Comparison of ENCODE assay signal across 9 cellular contexts in genomic region chr19:39351537-39352037, GRCh38. TPM values are rescaled to one million over a fixed set of nuclear protein-coding genes. Genes with fewer than 3 reads are reported as not detected.
A peak's percentile ranks its signal among the peaks of the same experiment; 100 is the strongest.
DNase-seq lines count a peak whose midpoint lies in the region; ATAC-seq and TF ChIP-seq lines count a peak whose summit lies in the region.
"Had no signal": no experiment of that assay in that cellular context is flagged by ENCODE, and none has a peak within 500 bp of the region (broad histone marks: within the 10 kb centered on the region; RNA-seq: fewer than 3 reads in every experiment).

No MANE protein-coding gene starts in this region.

- no peaks in the 10 kb centered on the region for H3K9me3 ChIP-seq in esophagus squamous epithelium
- H3K9me3 ChIP-seq in subcutaneous abdominal adipose tissue (ENCODE audit: control insufficient read depth in 5 of 5, low read length in 5 of 5): no peaks in the 10 kb centered on the region

- CTCF ChIA-PET in activated CD8-positive, alpha-beta memory T cell treated with anti-CD3 and anti-CD28 coated beads, Interleukin-2, amount 10 ng/mL, durations not matched to agents 7 days and 5 days (lab: Charles Lee): interaction anchor here (0.9 to 2.3 kb wide), 4 partner anchors 9 to 52 kb away, joined by 3 to 7 read pairs (median 4); partner anchors contain the start of gene SAMD4B

- intact Hi-C loops in esophagus squamous epithelium (cut with DNase I) (no loop called here), CD14-positive monocyte (cut with micrococcal nuclease) (no loop called here)

- no peaks in the 10 kb centered on the region for H3K27me3 Mint-ChIP-seq in activated CD8-positive, alpha-beta memory T cell treated with anti-CD3 and anti-CD28 coated beads, Interleukin-2, amount 10 ng/mL, durations not matched to agents 7 days and 5 days
- peaks cover 0 to 1% (median 1%) of the 10 kb centered on the region in 3 donors for H3K27me3 Mint-ChIP-seq in CD14-positive monocyte (ENCODE audit: low read depth in 3 of 3)

- 56 to 69% methylated on average over 4 of the region's 4 CpGs for WGBS in esophagus squamous epithelium, 2 donors

- no peaks in the 10 kb centered on the region; the same call in 1 of the 2 replicates for H3K36me3 ChIP-seq in KMS-11 (ENCODE audit: insufficient read depth)
- H3K36me3 ChIP-seq in esophagus squamous epithelium: peaks cover 8 to 90% (median 24%) of the 10 kb centered on the region in 3 donors
- peaks cover 14 to 75% (median 53%) of the 10 kb centered on the region in 5 donors for H3K36me3 ChIP-seq in subcutaneous abdominal adipose tissue (ENCODE audit: control insufficient read depth in 5 of 5, insufficient read depth in 5 of 5, low read length in 5 of 5)

- TF ChIP-seq CTCF in KMS-11 (conservative IDR thresholded peaks at IDR 0.05; ENCODE audit: low read depth, low read length) (peak; percentile 47; the same call in 1 of the 2 replicates), esophagus squamous epithelium (IDR thresholded peaks at IDR 0.05) (no peak), CD14-positive monocyte (IDR thresholded peaks at IDR 0.05) (no peak)

- DNase-seq in activated CD8-positive, alpha-beta memory T cell treated with anti-CD3 and anti-CD28 coated beads, Interleukin-2, amount 10 ng/mL, durations not matched to agents 7 days and 5 days: peak; percentile 76
- DNase-seq in activated CD8-positive, alpha-beta memory T cell treated with anti-CD3 and anti-CD28 coated beads, Interleukin-2, amount 50 U/mL, for 48 hours: no peak
- DNase-seq in esophagus squamous epithelium (lab: John Stamatoyannopoulos, UW): no peak
- DNase-seq in CD14-positive monocyte (ENCODE audit: low spot score): no peak
- no peak for DNase-seq in NCI-H69 (lab: John Stamatoyannopoulos, UW)
- DNase-seq in midbrain (lab: John Stamatoyannopoulos, UW): no peak

- H3K4me3 Mint-ChIP-seq in activated CD8-positive, alpha-beta memory T cell treated with anti-CD3 and anti-CD28 coated beads, Interleukin-2, amount 10 ng/mL, durations not matched to agents 7 days and 5 days: no peak overlapping the region
- H3K4me3 Mint-ChIP-seq in CD14-positive monocyte: no peak overlapping the region

- TF ChIP-seq POLR2A in esophagus squamous epithelium (IDR thresholded peaks at IDR 0.05): no peak

- H4K20me1 ChIP-seq in KMS-11 (ENCODE audit: insufficient read depth): no peaks in the 10 kb centered on the region

- no peaks in the 10 kb centered on the region for H3K27me3 ChIP-seq in KMS-11 (ENCODE audit: insufficient read depth, low read depth)
- H3K27me3 ChIP-seq in esophagus squamous epithelium: no peaks in the 10 kb centered on the region
- H3K27me3 ChIP-seq in subcutaneous abdominal adipose tissue (ENCODE audit: control insufficient read depth in 5 of 5, insufficient read depth in 4 of 5, low read length in 5 of 5): no peaks in the 10 kb centered on the region

- no peak overlapping the region for H3K4me3 ChIP-seq in KMS-11 (IDR thresholded peaks at IDR 0.05; ENCODE audit: insufficient read depth, low read depth, low read length)
- no peak overlapping the region for H3K4me3 ChIP-seq in esophagus squamous epithelium
- no peak overlapping the region for H3K4me3 ChIP-seq in subcutaneous abdominal adipose tissue (ENCODE audit: low read depth in 1 of 5, low read length in 5 of 5)

- ATAC-seq in activated CD8-positive, alpha-beta memory T cell treated with anti-CD3 and anti-CD28 coated beads, Interleukin-2, amount 10 ng/mL, durations not matched to agents 7 days and 5 days: peak; percentile 96

- H3K36me3 Mint-ChIP-seq in activated CD8-positive, alpha-beta memory T cell treated with anti-CD3 and anti-CD28 coated beads, Interleukin-2, amount 10 ng/mL, durations not matched to agents 7 days and 5 days: peaks cover 27% of the 10 kb centered on the region
- peaks cover 66 to 81% of the 10 kb centered on the region in 2 donors for H3K36me3 Mint-ChIP-seq in CD14-positive monocyte

- H3K4me1 ChIP-seq in KMS-11 (ENCODE audit: low read depth, poor library complexity, severe bottlenecking): peaks cover 43% of the 10 kb centered on the region
- H3K4me1 ChIP-seq in esophagus squamous epithelium: peaks cover 0 to 61% (median 0%) of the 10 kb centered on the region in 3 donors
- peaks cover 0 to 30% (median 14%) of the 10 kb centered on the region in 5 donors for H3K4me1 ChIP-seq in subcutaneous abdominal adipose tissue (ENCODE audit: control insufficient read depth in 5 of 5, insufficient read depth in 5 of 5, low read length in 5 of 5)

- H2AFZ ChIP-seq in KMS-11 (ENCODE audit: low read depth): no peak overlapping the region

- H3K4me2 ChIP-seq in KMS-11: peak overlapping the region; percentile 61

- peak overlapping the region; percentile 61 for H3K27ac ChIP-seq in KMS-11
- peak overlapping the region in 3 of 4 donors; percentile 30 to 48 (median 47) for H3K27ac ChIP-seq in esophagus squamous epithelium
- peak overlapping the region; percentile 33 for H3K27ac ChIP-seq in subcutaneous abdominal adipose tissue (ENCODE audit: low read depth, low read length)

- H3K4me1 Mint-ChIP-seq in activated CD8-positive, alpha-beta memory T cell treated with anti-CD3 and anti-CD28 coated beads, Interleukin-2, amount 10 ng/mL, durations not matched to agents 7 days and 5 days: peaks cover 50% of the 10 kb centered on the region
- peaks cover 7% of the 10 kb centered on the region for H3K4me1 Mint-ChIP-seq in CD14-positive monocyte

- no peaks in the 10 kb centered on the region for H3K9me3 Mint-ChIP-seq in activated CD8-positive, alpha-beta memory T cell treated with anti-CD3 and anti-CD28 coated beads, Interleukin-2, amount 10 ng/mL, durations not matched to agents 7 days and 5 days (ENCODE audit: low read depth)
- H3K9me3 Mint-ChIP-seq in CD14-positive monocyte: peaks cover 0 to 2% (median 0%) of the 10 kb centered on the region in 7 donors

- peak overlapping the region; percentile 9; the same call in 1 of the 2 replicates for H3K9ac ChIP-seq in KMS-11
- H3K9ac ChIP-seq in subcutaneous abdominal adipose tissue (ENCODE audit: low read length in 5 of 5): peak overlapping the region in 2 of 5 donors; percentile 23 to 44

- peaks cover 17% of the 10 kb centered on the region; the same call in 1 of the 2 replicates for H3K79me2 ChIP-seq in KMS-11 (ENCODE audit: insufficient read depth, low read depth)

- H3K27ac Mint-ChIP-seq in activated CD8-positive, alpha-beta memory T cell treated with anti-CD3 and anti-CD28 coated beads, Interleukin-2, amount 10 ng/mL, durations not matched to agents 7 days and 5 days: peak overlapping the region; percentile 83
- peak overlapping the region in 2 of 7 donors; percentile 54 to 75 for H3K27ac Mint-ChIP-seq in CD14-positive monocyte

RNA-seq across cellular contexts. Expression of gene SAMD4B, which starts 9.4 kb away (rescaled TPM):
- total RNA-seq in activated CD8-positive, alpha-beta memory T cell treated with anti-CD3 and anti-CD28 coated beads, Interleukin-2, amount 10 ng/mL, durations not matched to agents 7 days and 5 days: 10 to 100 TPM; 45.7 to 58.5 TPM
- total RNA-seq in esophagus squamous epithelium: 100 to 1,000 TPM in 1 of 4 donors, 10 to 100 TPM in 3; 49.1 to 131 (median 75.2) TPM
- polyA plus RNA-seq in CD14-positive monocyte: 1 to 10 TPM; 4.5 to 5.6 TPM

RNA-seq across cellular contexts. Expression of gene GMFG, which starts 15.7 kb away (rescaled TPM):
- 100 to 1,000 TPM; 472 to 473 TPM for total RNA-seq in activated CD8-positive, alpha-beta memory T cell treated with anti-CD3 and anti-CD28 coated beads, Interleukin-2, amount 10 ng/mL, durations not matched to agents 7 days and 5 days
- total RNA-seq in esophagus squamous epithelium: 10 to 100 TPM in 1 of 4 donors, 1 to 10 TPM in 3; 1.9 to 15.8 (median 4.5) TPM
- 1,000 to 10,000 TPM; 1,536 to 1,874 TPM for polyA plus RNA-seq in CD14-positive monocyte
- total RNA-seq: epithelial cell of proximal tubule had no signal

RNA-seq across cellular contexts. Expression of gene LRFN1, which starts 30.9 kb away (rescaled TPM):
- 1 to 10 TPM; 4.5 to 8.4 TPM for total RNA-seq in activated CD8-positive, alpha-beta memory T cell treated with anti-CD3 and anti-CD28 coated beads, Interleukin-2, amount 10 ng/mL, durations not matched to agents 7 days and 5 days
- 1 to 10 TPM in 1 of 4 donors, under 1 TPM in 3; 0.35 to 1.3 (median 0.67) TPM for total RNA-seq in esophagus squamous epithelium
- 1 to 10 TPM; 1.1 to 1.9 TPM for polyA plus RNA-seq in CD14-positive monocyte

RNA-seq across cellular contexts. Expression of gene PAF1, which starts 39.3 kb away (rescaled TPM):
- 10 to 100 TPM; 48.9 to 53.8 TPM for total RNA-seq in activated CD8-positive, alpha-beta memory T cell treated with anti-CD3 and anti-CD28 coated beads, Interleukin-2, amount 10 ng/mL, durations not matched to agents 7 days and 5 days
- 10 to 100 TPM; 35.4 to 53.6 (median 38.1) TPM for total RNA-seq in esophagus squamous epithelium
- polyA plus RNA-seq in CD14-positive monocyte: 10 to 100 TPM; 22.7 to 25.2 TPM

RNA-seq across cellular contexts. Expression of gene MED29, which starts 39.6 kb away (rescaled TPM):
- 10 to 100 TPM; 31.0 to 31.2 TPM for total RNA-seq in activated CD8-positive, alpha-beta memory T cell treated with anti-CD3 and anti-CD28 coated beads, Interleukin-2, amount 10 ng/mL, durations not matched to agents 7 days and 5 days
- total RNA-seq in esophagus squamous epithelium: 10 to 100 TPM; 11.8 to 20.1 (median 16.5) TPM
- 10 to 100 TPM; 37.0 to 38.2 TPM for polyA plus RNA-seq in CD14-positive monocyte

Comparison
In these comparisons a context has a peak if more than half of its experiments do, and no peak if none do; other contexts are left out.
1. RNA of gene GMFG, which starts 15.7 kb away (total RNA-seq): 472 to 473 TPM in activated CD8-positive, alpha-beta memory T cell treated with anti-CD3 and anti-CD28 coated beads, Interleukin-2, amount 10 ng/mL, durations not matched to agents 7 days and 5 days; 1.9 to 15.8 TPM in esophagus squamous epithelium; every median in the first group is over 10 times any median in the second.
2. Peak in every context shown above with its lines, with median percentiles within 50 percentile points of each other: H3K27ac ChIP-seq.